ENCODE assay signal across 23 cellular contexts in genomic region chr10:48625013-48625412, GRCh38. TPM values are rescaled to one million over a fixed set of nuclear protein-coding genes. Genes with fewer than 3 reads are reported as not detected.
DNase-seq lines count a peak whose midpoint lies in the region; ATAC-seq, FAIRE-seq and TF ChIP-seq lines count a peak whose summit lies in the region.
"Had no signal": no experiment of that assay in that cellular context is flagged by ENCODE, and none has a peak within 500 bp of the region (broad histone marks: within the 10 kb centered on the region; RNA-seq: fewer than 3 reads in every experiment).

No MANE protein-coding gene starts in this region.

- POLR2A ChIA-PET in endothelial cell of umbilical vein (lab: Charles Lee), result no interaction called here

- intact Hi-C loops in endothelial cell of umbilical vein (cut with micrococcal nuclease), result no loop called here

- dilution Hi-C loops in endothelial cell of umbilical vein (cut with MboI; ENCODE audit: extremely low pct_ligation_motif_present, low sequenced_read_pairs), result no loop called here

- H3K27ac ChIP-seq in endothelial cell of umbilical vein (ENCODE audit: insufficient read depth, low read depth, low read length), result peak overlapping the region; percentile 39
- H3K27ac ChIP-seq: PC-9, right lobe of liver, tibial artery had no signal

- no peak for TF ChIP-seq CTCF in endothelial cell of umbilical vein (IDR thresholded peaks at IDR 0.05; ENCODE audit: extremely low read depth in 1 of 2, insufficient read depth in 1 of 2, low read depth in 1 of 2, low read length in 2 of 2)

- DNase-seq in CD1c-positive myeloid dendritic cell (ENCODE audit: extremely low spot score), result peak; percentile 78
- peak; percentile 46 for DNase-seq in LHCN-M2 (ENCODE audit: low read depth)
- peak; percentile 47 for DNase-seq in endothelial cell of umbilical vein (ENCODE audit: low read depth, low spot score)
- DNase-seq in lung microvascular endothelial cell (ENCODE audit: low read depth in 2 of 2), result peak; percentile 62 to 84
- DNase-seq: activated CD8-positive, alpha-beta T cell treated with anti-CD3 and anti-CD28 coated beads, Interleukin-2, amount 10 ng/mL, durations not matched to agents 7 days and 5 days; activated T-cell treated with anti-CD3 and anti-CD28 coated beads, Interleukin-2, amount 50 U/mL, for 24 hours; Calu3; NCI-H1694 treated with DMSO at 0.1 percent for 48 hours; NCI-H345; PC-9; right lobe of liver; stimulated activated naive CD4-positive, alpha-beta T cell; T-helper 17 cell; tibial artery had no signal

- no peaks in the 10 kb centered on the region for H3K4me1 Mint-ChIP-seq in activated T-helper 17 cell treated with anti-CD3 and anti-CD28 coated beads, Interleukin-2, amount 50 U/mL, for 72 hours
- H3K4me1 Mint-ChIP-seq: activated naive CD4-positive, alpha-beta T cell treated with anti-CD3 and anti-CD28 coated beads, Interleukin-2, amount 50 U/mL, for 24 hours; brain had no signal

- no TSS peak for BruUV-seq in endothelial cell of umbilical vein (replicated peaks; lab: Mats Ljungman, UMichigan)

- FAIRE-seq in endothelial cell of umbilical vein (lab: Jason Lieb, UNC), result peak; percentile 47
- FAIRE-seq: G401.6 had no signal

- H3K9me3 ChIP-seq in endothelial cell of umbilical vein (replicated peaks; ENCODE audit: control insufficient read depth, insufficient read depth, low read length), result no peaks in the 10 kb centered on the region
- H3K9me3 ChIP-seq: right lobe of liver had no signal

- no peaks in the 10 kb centered on the region for H3K36me3 ChIP-seq in endothelial cell of umbilical vein (ENCODE audit: control insufficient read depth in 2 of 2, extremely low read depth in 1 of 2, insufficient read depth in 2 of 2, low read length in 2 of 2)
- H3K36me3 ChIP-seq: right lobe of liver, tibial artery had no signal

- H3K4me2 ChIP-seq in endothelial cell of umbilical vein (ENCODE audit: insufficient read depth, low read length), result peak overlapping the region; percentile 4
- H3K4me2 ChIP-seq: PC-9 had no signal

- peaks cover 3% of the 10 kb centered on the region for H3K27me3 Mint-ChIP-seq in activated T-helper 17 cell treated with anti-CD3 and anti-CD28 coated beads, Interleukin-2, amount 50 U/mL, for 72 hours

- no peaks in the 10 kb centered on the region for H3K9me3 Mint-ChIP-seq in activated T-helper 17 cell treated with anti-CD3 and anti-CD28 coated beads, Interleukin-2, amount 50 U/mL, for 72 hours
- H3K9me3 Mint-ChIP-seq: activated naive CD4-positive, alpha-beta T cell treated with anti-CD3 and anti-CD28 coated beads, Interleukin-2, amount 50 U/mL, for 24 hours; activated T-cell treated with anti-CD3 and anti-CD28 coated beads, Interleukin-2, amount 50 U/mL, for 24 hours had no signal

- H3K36me3 Mint-ChIP-seq in activated T-helper 17 cell treated with anti-CD3 and anti-CD28 coated beads, Interleukin-2, amount 50 U/mL, for 72 hours (ENCODE audit: low read depth), result no peaks in the 10 kb centered on the region
- H3K36me3 Mint-ChIP-seq: activated naive CD4-positive, alpha-beta T cell treated with anti-CD3 and anti-CD28 coated beads, Interleukin-2, amount 50 U/mL, for 24 hours; brain; WTC11 had no signal

- peaks cover 28% of the 10 kb centered on the region for H3K4me1 ChIP-seq in endothelial cell of umbilical vein (ENCODE audit: control insufficient read depth, extremely low read depth, insufficient read depth, low read length)
- H3K4me1 ChIP-seq: right lobe of liver, tibial artery had no signal

- no peak overlapping the region for H2AFZ ChIP-seq in endothelial cell of umbilical vein (ENCODE audit: low read depth, low read length)
- H2AFZ ChIP-seq: PC-9 had no signal

- no peak overlapping the region for H3K4me3 Mint-ChIP-seq in activated T-helper 17 cell treated with anti-CD3 and anti-CD28 coated beads, Interleukin-2, amount 50 U/mL, for 72 hours
- H3K4me3 Mint-ChIP-seq: activated CD8-positive, alpha-beta T cell treated with anti-CD3 and anti-CD28 coated beads, Interleukin-2, amount 10 ng/mL, durations not matched to agents 7 days and 5 days; activated naive CD4-positive, alpha-beta T cell treated with anti-CD3 and anti-CD28 coated beads, Interleukin-2, amount 50 U/mL, for 24 hours; activated T-cell treated with anti-CD3 and anti-CD28 coated beads, Interleukin-2, amount 50 U/mL, for 24 hours; brain; T-helper 17 cell; WTC11 had no signal

- H3K27ac Mint-ChIP-seq in activated T-helper 17 cell treated with anti-CD3 and anti-CD28 coated beads, Interleukin-2, amount 50 U/mL, for 72 hours, result no peak overlapping the region
- H3K27ac Mint-ChIP-seq: activated CD8-positive, alpha-beta T cell treated with anti-CD3 and anti-CD28 coated beads, Interleukin-2, amount 10 ng/mL, durations not matched to agents 7 days and 5 days; activated naive CD4-positive, alpha-beta T cell treated with anti-CD3 and anti-CD28 coated beads, Interleukin-2, amount 50 U/mL, for 24 hours; activated T-cell treated with anti-CD3 and anti-CD28 coated beads, Interleukin-2, amount 50 U/mL, for 24 hours; brain; T-helper 17 cell; WTC11 had no signal

- H3K9ac ChIP-seq in endothelial cell of umbilical vein (replicated peaks; ENCODE audit: extremely low read depth, insufficient read depth, low read length), result no peak overlapping the region

- ATAC-seq in GM19452 (IDR thresholded peaks at IDR 0.05; ENCODE audit: unreplicated experiment) (no peak), GM19324 (IDR thresholded peaks at IDR 0.05; ENCODE audit: low FRiP score, unreplicated experiment) (no peak), HG03135 (IDR thresholded peaks at IDR 0.05; ENCODE audit: unreplicated experiment) (no peak)
- no peak for ATAC-seq in activated T-helper 17 cell treated with anti-CD3 and anti-CD28 coated beads, Interleukin-2, amount 50 U/mL, for 72 hours (replicated peaks)
- ATAC-seq: activated CD8-positive, alpha-beta T cell treated with anti-CD3 and anti-CD28 coated beads, Interleukin-2, amount 10 ng/mL, durations not matched to agents 7 days and 5 days; T-helper 17 cell; WTC11 had no signal

- no peaks in the 10 kb centered on the region for H3K79me2 ChIP-seq in endothelial cell of umbilical vein (ENCODE audit: control insufficient read depth, insufficient read depth, low read length)

- no peaks in the 10 kb centered on the region for H3K9me1 ChIP-seq in endothelial cell of umbilical vein (replicated peaks; ENCODE audit: control insufficient read depth, extremely low read depth, insufficient read depth, low read length)

- H3K27me3 ChIP-seq in endothelial cell of umbilical vein (ENCODE audit: control insufficient read depth in 2 of 2, insufficient read depth in 2 of 2, low read length in 2 of 2), result no peaks in the 10 kb centered on the region
- H3K27me3 ChIP-seq: right lobe of liver, tibial artery had no signal

- no peak overlapping the region for H3K4me3 ChIP-seq in endothelial cell of umbilical vein (replicated peaks in 1 of 3; ENCODE audit: insufficient read depth in 1 of 3, low read depth in 1 of 3, low read length in 3 of 3)
- H3K4me3 ChIP-seq: PC-9, right lobe of liver, tibial artery had no signal

- CTCF ChIA-PET in endothelial cell of umbilical vein (lab: Charles Lee), result interaction anchor here (0.6 to 5.7 kb wide), 8 partner anchors 10 to 304 kb away, joined by 3 to 31 read pairs (median 8); no protein-coding TSS in a partner anchor

- TF ChIP-seq POLR2A in endothelial cell of umbilical vein (IDR thresholded peaks at IDR 0.05; ENCODE audit: low read depth, low read length), result no peak

- H4K20me1 ChIP-seq in endothelial cell of umbilical vein (replicated peaks; ENCODE audit: control insufficient read depth, extremely low read depth, insufficient read depth, low read length), result no peaks in the 10 kb centered on the region

TF ChIP-seq in endothelial cell of umbilical vein, 7 proteins besides CTCF, POLR2A, EP300 and RAD21:
- TF ChIP-seq FOS (IDR thresholded peaks at IDR 0.05; ENCODE audit: borderline replicate concordance, insufficient read depth, low read length) (peak; percentile 76), JUN (IDR thresholded peaks at IDR 0.05; ENCODE audit: borderline replicate concordance, insufficient read depth, insufficient read length, low read depth) (peak; percentile 78), POLR2AphosphoS5 (IDR thresholded peaks at IDR 0.05; ENCODE audit: insufficient read depth, low read depth, low read length) (no peak)
- TF ChIP-seq, protein P1, sequence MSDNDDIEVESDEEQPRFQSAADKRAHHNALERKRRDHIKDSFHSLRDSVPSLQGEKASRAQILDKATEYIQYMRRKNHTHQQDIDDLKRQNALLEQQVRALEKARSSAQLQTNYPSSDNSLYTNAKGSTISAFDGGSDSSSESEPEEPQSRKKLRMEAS (IDR thresholded peaks at IDR 0.05; ENCODE audit: insufficient read depth, insufficient read length), result no peak

RNA-seq across cellular contexts. Expression of gene ARHGAP22, which starts 20.1 kb away (rescaled TPM):
- total RNA-seq in LHCN-M2 (2014; rRNA removed) (255 and 312 TPM in 2 replicates), endothelial cell of umbilical vein (48.6 and 50.3 TPM in 2 replicates), lung microvascular endothelial cell (1.4 and 7.0 TPM in 2 replicates)
- 102 TPM for polyA plus RNA-seq in LHCN-M2 (2012)
- polyA plus RNA-seq in endothelial cell of umbilical vein, result 8.0 and 8.6 TPM in 2 replicates
- polyA plus RNA-seq in endothelial cell of umbilical vein (2011; cell fraction: cytosol; rRNA removed), result 10.2 and 10.4 TPM in 2 replicates
- 33.5 and 38.8 TPM in 2 replicates for polyA plus RNA-seq in endothelial cell of umbilical vein (2011; cell fraction: nucleus; rRNA removed)
- 56.6 and 69.1 TPM in 2 replicates for polyA plus RNA-seq in endothelial cell of umbilical vein (2012)
- polyA minus RNA-seq in endothelial cell of umbilical vein, result 23.0 and 28.5 TPM in 2 replicates
- polyA minus RNA-seq in endothelial cell of umbilical vein (2011; cell fraction: cytosol; rRNA and poly(A)+ RNA removed), result not detected
- 47.4 and 50.7 TPM in 2 replicates for polyA minus RNA-seq in endothelial cell of umbilical vein (2011; cell fraction: nucleus; rRNA and poly(A)+ RNA removed)
- total RNA-seq in activated T-helper 17 cell treated with anti-CD3 and anti-CD28 coated beads, Interleukin-2, amount 50 U/mL, for 72 hours, result under 1 TPM; 0.32 to 0.48 TPM
- total RNA-seq: activated CD8-positive, alpha-beta T cell treated with anti-CD3 and anti-CD28 coated beads, Interleukin-2, amount 10 ng/mL, durations not matched to agents 7 days and 5 days had no signal

RNA-seq across cellular contexts. Expression of gene WDFY4, which starts 59.7 kb away (rescaled TPM):
- total RNA-seq in LHCN-M2 (2014; rRNA removed) (not detected in 2 replicates), endothelial cell of umbilical vein (10.2 and 10.5 TPM in 2 replicates), lung microvascular endothelial cell (under 0.01 and 0.87 TPM in 2 replicates)
- polyA plus RNA-seq in LHCN-M2 (2012), result not detected
- polyA plus RNA-seq in endothelial cell of umbilical vein, result 10.1 and 11.7 TPM in 2 replicates
- polyA plus RNA-seq in endothelial cell of umbilical vein (2011; cell fraction: cytosol; rRNA removed), result 4.1 and 7.2 TPM in 2 replicates
- polyA plus RNA-seq in endothelial cell of umbilical vein (2011; cell fraction: nucleus; rRNA removed), result 11.2 and 11.3 TPM in 2 replicates
- polyA plus RNA-seq in endothelial cell of umbilical vein (2012), result 5.1 and 8.1 TPM in 2 replicates
- 6.3 and 7.0 TPM in 2 replicates for polyA minus RNA-seq in endothelial cell of umbilical vein
- polyA minus RNA-seq in endothelial cell of umbilical vein (2011; cell fraction: cytosol; rRNA and poly(A)+ RNA removed), result not detected
- polyA minus RNA-seq in endothelial cell of umbilical vein (2011; cell fraction: nucleus; rRNA and poly(A)+ RNA removed), result 4.0 and 4.1 TPM in 2 replicates
- under 1 TPM; 0.35 to 0.90 TPM for total RNA-seq in activated T-helper 17 cell treated with anti-CD3 and anti-CD28 coated beads, Interleukin-2, amount 50 U/mL, for 72 hours
- total RNA-seq: Calu3, PC-9, SK-MEL-5 had no signal
